In genomic region chr2:185578293-185578692, GRCh38 we compare ENCODE assay signal across 17 cellular contexts.
"Had no signal": no experiment of that assay in that cellular context is flagged by ENCODE, and none has a peak within 500 bp of the region (broad histone marks: within the 10 kb centered on the region; RNA-seq: fewer than 3 reads in every experiment).

No MANE protein-coding gene starts in this region.

- ATAC-seq: activated CD4-positive, alpha-beta T cell treated with anti-CD3 and anti-CD28 coated beads for 36 hours; activated CD8-positive, alpha-beta T cell treated with anti-CD3 and anti-CD28 coated beads for 36 hours; activated naive CD8-positive, alpha-beta T cell treated with anti-CD3 and anti-CD28 coated beads, Interleukin-2, amount 50 U/mL, for 24 hours; activated T-cell treated with anti-CD3 and anti-CD28 coated beads, Interleukin-2, amount 50 U/mL, for 72 hours; foreskin keratinocyte; heart left ventricle; left lung; natural killer cell treated with Interleukin-12 subunit alpha and Interleukin-12 subunit beta and Interleukin-15 and Interleukin-18, amount 100 ng/mL, for 72 hours; psoas muscle; stimulated activated naive CD8-positive, alpha-beta T cell treated with anti-CD3 and anti-CD28 coated beads, Interleukin-15, Interleukin-2, amounts not matched to agents 100 U/mL and 50 U/mL, for 24 hours had no signal

- DNase-seq: activated CD4-positive, alpha-beta T cell treated with anti-CD3 and anti-CD28 coated beads for 36 hours; activated CD8-positive, alpha-beta memory T cell treated with anti-CD3 and anti-CD28 coated beads, Interleukin-2, amount 50 U/mL, for 4 hours; activated CD8-positive, alpha-beta T cell treated with anti-CD3 and anti-CD28 coated beads for 36 hours; activated naive CD4-positive, alpha-beta T cell; activated naive CD8-positive, alpha-beta T cell treated with anti-CD3 and anti-CD28 coated beads, Interleukin-2, amount 50 U/mL, for 24 hours; activated T-cell treated with anti-CD3 and anti-CD28 coated beads, Interleukin-2, amount 50 U/mL, for 72 hours; foreskin keratinocyte; heart left ventricle; islet precursor cell; left lung; mesenchymal stem cell; psoas muscle; sigmoid colon; stimulated activated CD4-positive, alpha-beta T cell treated with anti-CD3 and anti-CD28 coated beads, Interleukin-12 subunit alpha, Interleukin-12 subunit beta, amount 100 ng/mL, for 4 hours; stimulated activated CD4-positive, alpha-beta T cell treated with anti-CD3 and anti-CD28 coated beads, Interleukin-2, amount 100 ng/mL, for 48 hours; stimulated activated naive CD8-positive, alpha-beta T cell treated with anti-CD3 and anti-CD28 coated beads, Interleukin-15, Interleukin-2, amounts not matched to agents 100 U/mL and 50 U/mL, for 24 hours had no signal
